24 cellular contexts compared by ENCODE assay signal in the genomic region with DNA sequence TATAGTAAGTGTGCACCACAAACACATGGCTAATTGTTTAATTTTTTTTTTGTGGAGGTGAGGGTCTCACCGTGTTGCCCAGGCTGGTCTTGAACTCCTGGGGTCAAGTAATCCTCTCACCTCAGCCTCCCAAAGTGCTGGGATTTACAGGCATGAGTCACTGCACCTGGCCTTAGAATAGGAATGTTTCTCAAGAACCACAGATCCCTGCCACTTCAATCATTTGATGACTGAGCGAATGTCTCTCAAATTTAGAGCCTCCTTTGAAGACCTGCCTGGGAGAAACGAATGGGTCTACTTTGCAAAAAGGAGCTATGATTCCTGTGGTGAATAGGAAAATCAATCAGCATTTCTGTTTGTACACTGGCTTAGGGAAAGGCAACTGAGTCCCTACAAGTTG. TPM values are rescaled to one million over a fixed set of nuclear protein-coding genes. Genes with fewer than 3 reads are reported as not detected.
DNase-seq lines count a peak whose midpoint lies in the region; ATAC-seq, FAIRE-seq and TF ChIP-seq lines count a peak whose summit lies in the region.
"Had no signal": no experiment of that assay in that cellular context is flagged by ENCODE, and none has a peak within 500 bp of the region (broad histone marks: within the 10 kb centered on the region; RNA-seq: fewer than 3 reads in every experiment).

No MANE protein-coding gene starts in this region.

- no peaks in the 10 kb centered on the region for H3K27me3 Mint-ChIP-seq in activated T-cell treated with anti-CD3 and anti-CD28 coated beads, Interleukin-2, amount 50 U/mL, for 24 hours
- H3K27me3 Mint-ChIP-seq: CD4-positive, alpha-beta memory T cell had no signal

- H3K9me3 ChIP-seq in PC-9 (ENCODE audit: insufficient read depth, low read depth) (peaks cover 8% of the 10 kb centered on the region; the same call in 1 of the 2 replicates), mammary epithelial cell (replicated peaks; ENCODE audit: insufficient read depth, low read length) (no peaks in the 10 kb centered on the region), left lung (no peaks in the 10 kb centered on the region)
- H3K9me3 ChIP-seq: Caco-2, HAP-1, Peyer's patch, SK-N-SH had no signal

- H3K27ac Mint-ChIP-seq in activated T-cell treated with anti-CD3 and anti-CD28 coated beads, Interleukin-2, amount 50 U/mL, for 24 hours: no peak overlapping the region
- H3K27ac Mint-ChIP-seq: CD4-positive, alpha-beta memory T cell had no signal

- H3K4me2 ChIP-seq in PC-9: 0 out of 2 replicates have a peak overlapping the region, but pooled peaks have one; percentile 7
- no peak overlapping the region for H3K4me2 ChIP-seq in mammary epithelial cell (ENCODE audit: insufficient read depth, low read depth, low read length)
- H3K4me2 ChIP-seq: SK-N-SH had no signal

- no peaks in the 10 kb centered on the region for H3K79me2 ChIP-seq in PC-9 (ENCODE audit: low read depth)
- no peaks in the 10 kb centered on the region for H3K79me2 ChIP-seq in mammary epithelial cell (ENCODE audit: insufficient read depth, low read length)

- no peak for FAIRE-seq in urothelium cell line (lab: Jason Lieb, UNC)
- FAIRE-seq: G401.6 had no signal

- dilution Hi-C loops in mammary epithelial cell (cut with HindIII; ENCODE audit: low sequenced_read_pairs): no loop called here

- H3K4me3 ChIP-seq in PC-9: no peak overlapping the region
- no peak overlapping the region for H3K4me3 ChIP-seq in mammary epithelial cell (replicated peaks in 1 of 3; ENCODE audit: insufficient read depth in 1 of 3, low read depth in 2 of 3, low read length in 3 of 3)
- no peak overlapping the region for H3K4me3 ChIP-seq in left lung
- H3K4me3 ChIP-seq: HAP-1, Peyer's patch had no signal

- no TSS peak for BruUV-seq in PC-9 (replicated peaks; lab: Mats Ljungman, UMichigan)
- BruUV-seq in mammary epithelial cell (replicated peaks; lab: Mats Ljungman, UMichigan): no TSS peak

- WGBS in mammary epithelial cell (ENCODE audit: low coverage, missing lambda C conversion rate): 86% methylated on average over 3 of the region's 3 CpGs

- POLR2A ChIA-PET in PC-9 (lab: Charles Lee; ENCODE audit: unreplicated experiment): no interaction called here

- peak; percentile 67 for ATAC-seq in left lung
- ATAC-seq in omental fat pad (ENCODE audit: low FRiP score): no peak

- H3K4me1 Mint-ChIP-seq in activated T-cell treated with anti-CD3 and anti-CD28 coated beads, Interleukin-2, amount 50 U/mL, for 24 hours (ENCODE audit: low read depth): peaks cover 30% of the 10 kb centered on the region

- peaks cover 38% of the 10 kb centered on the region for H3F3A ChIP-seq in PC-9 (ENCODE audit: insufficient read depth, low read depth)

- no peak overlapping the region for H3K9ac ChIP-seq in mammary epithelial cell (ENCODE audit: insufficient read depth, low read length)
- H3K9ac ChIP-seq: SK-N-SH had no signal

- H3K36me3 Mint-ChIP-seq in activated T-cell treated with anti-CD3 and anti-CD28 coated beads, Interleukin-2, amount 50 U/mL, for 24 hours (ENCODE audit: low read depth): no peaks in the 10 kb centered on the region
- H3K36me3 Mint-ChIP-seq: CD4-positive, alpha-beta memory T cell had no signal

- CTCF ChIA-PET in PC-9 (lab: Charles Lee) (interaction anchor here (0.6 kb wide), 1 partner anchor 580 kb away, joined by 3 read pairs; no protein-coding TSS in a partner anchor), mammary epithelial cell (lab: Charles Lee; ENCODE audit: low non-redundant PET) (no interaction called here)

- intact Hi-C loops in PC-9 (cut with micrococcal nuclease; ENCODE audit: unreplicated experiment): no loop called here
- intact Hi-C loops in mammary epithelial cell (cut with micrococcal nuclease): no loop called here
- intact Hi-C loops in left lung (cut with DNase I): no loop called here

- H3K36me3 ChIP-seq in PC-9 (ENCODE audit: low read depth) (no peaks in the 10 kb centered on the region), mammary epithelial cell (ENCODE audit: insufficient read depth, low read length) (no peaks in the 10 kb centered on the region), left lung (no peaks in the 10 kb centered on the region)
- H3K36me3 ChIP-seq: HAP-1, Peyer's patch had no signal

- peaks cover 8% of the 10 kb centered on the region for H3K9me3 Mint-ChIP-seq in activated T-cell treated with anti-CD3 and anti-CD28 coated beads, Interleukin-2, amount 50 U/mL, for 24 hours

- H3K4me1 ChIP-seq in PC-9 (replicated peaks; ENCODE audit: insufficient read depth) (peaks cover 73% of the 10 kb centered on the region), mammary epithelial cell (ENCODE audit: insufficient read depth, low read length) (peaks cover 15% of the 10 kb centered on the region), left lung (no peaks in the 10 kb centered on the region)
- H3K4me1 ChIP-seq: Caco-2, Peyer's patch had no signal

- no peak overlapping the region for H3K4me3 Mint-ChIP-seq in activated T-cell treated with anti-CD3 and anti-CD28 coated beads, Interleukin-2, amount 50 U/mL, for 24 hours
- H3K4me3 Mint-ChIP-seq: CD4-positive, alpha-beta memory T cell had no signal

- H3K27me3 ChIP-seq in PC-9 (ENCODE audit: insufficient read depth, low read depth): no peaks in the 10 kb centered on the region
- no peaks in the 10 kb centered on the region for H3K27me3 ChIP-seq in mammary epithelial cell (ENCODE audit: insufficient read depth, low read length)
- no peaks in the 10 kb centered on the region for H3K27me3 ChIP-seq in left lung
- H3K27me3 ChIP-seq: Peyer's patch had no signal

- peak in 1 of 2 experiments; percentile 78 for DNase-seq in PC-9
- peak; percentile 46 for DNase-seq in mammary epithelial cell
- no peak for DNase-seq in left lung
- peak; percentile 26 for DNase-seq in urothelium cell line (ENCODE audit: low spot score)
- DNase-seq in omental fat pad (ENCODE audit: low spot score): no peak
- DNase-seq in foreskin melanocyte: no peak
- DNase-seq in activated T-cell treated with anti-CD3 and anti-CD28 coated beads, Interleukin-2, amount 50 U/mL, for 24 hours: no peak
- DNase-seq: C1 segment of cervical spinal cord; Caco-2; CD4-positive, alpha-beta memory T cell; GOT3; KBM-7; NCI-H1048; NCI-H1436; NCI-H187; NCI-H2081 treated with DMSO at 0.1 percent for 48 hours; NCI-H2171; NCI-H226; NCI-H510A; NCI-H69; Peyer's patch; SK-N-SH had no signal

- H3K27ac ChIP-seq in PC-9 (no peak overlapping the region), mammary epithelial cell (ENCODE audit: insufficient read depth, low read depth, low read length) (no peak overlapping the region), left lung (peak overlapping the region in 1 of 2 donors; percentile 43)
- H3K27ac ChIP-seq: Peyer's patch had no signal

- H3K9me2 ChIP-seq in PC-9 (ENCODE audit: insufficient read depth): no peaks in the 10 kb centered on the region
- H3K9me2 ChIP-seq: SK-N-SH had no signal

- TF ChIP-seq CTCF in PC-9 (conservative IDR thresholded peaks at IDR 0.05) (no peak), mammary epithelial cell (conservative IDR thresholded peaks at IDR 0.05 in 1 of 2, IDR thresholded peaks at IDR 0.05 in 1 of 2; ENCODE audit: extremely low read depth in 1 of 2, insufficient read depth in 1 of 2, low read depth in 1 of 2, low read length in 2 of 2) (no peak), left lung (IDR thresholded peaks at IDR 0.05) (no peak), omental fat pad (IDR thresholded peaks at IDR 0.05) (no peak)

- in situ Hi-C loops in mammary epithelial cell (cut with MboI; ENCODE audit: low sequenced_read_pairs in 2 of 2): no loop called here

- H4K20me1 ChIP-seq in PC-9 (ENCODE audit: insufficient read depth) (no peaks in the 10 kb centered on the region), mammary epithelial cell (ENCODE audit: insufficient read depth, low read length) (no peaks in the 10 kb centered on the region)

- H2AFZ ChIP-seq in PC-9: no peak overlapping the region
- no peak overlapping the region for H2AFZ ChIP-seq in mammary epithelial cell (ENCODE audit: low read depth, low read length)

RNA-seq across cellular contexts. Expression of gene CHST11, which starts 33.5 kb away (rescaled TPM):
- total RNA-seq in PC-9 (2021) (39.9 and 52.2 TPM in 2 replicates), mammary epithelial cell (10 to 100 TPM in 1 of 2 donors, 1 to 10 TPM in 1; 7.7 to 35.5 TPM), left lung (10 to 100 TPM; 39.3 to 56.9 TPM), omental fat pad (10 to 100 TPM; 12.2 to 58.6 (median 30.1) TPM)
- 30.3 TPM for polyA plus RNA-seq in mammary epithelial cell
- 64.5 TPM for polyA minus RNA-seq in mammary epithelial cell

Comparison
In these comparisons a context has a peak if more than half of its experiments do, and no peak if none do; other contexts are left out.
1. DNase-seq: peak in mammary epithelial cell (single experiment) and urothelium cell line (single experiment); none in left lung (0 of 2), omental fat pad (single experiment), foreskin melanocyte (single experiment) and activated T-cell treated with anti-CD3 and anti-CD28 coated beads, Interleukin-2, amount 50 U/mL, for 24 hours (single experiment).